ENCODE assay signal across 8 cellular contexts in genomic region chr15:92914103-92914499, GRCh38. TPM values are rescaled to one million over a fixed set of nuclear protein-coding genes. Genes with fewer than 3 reads are reported as not detected.
A peak's percentile ranks its signal among the peaks of the same experiment; 100 is the strongest.
DNase-seq lines count a peak whose midpoint lies in the region; ATAC-seq and TF ChIP-seq lines count a peak whose summit lies in the region.

No MANE protein-coding gene starts in this region.

- DNase-seq in left ventricle myocardium inferior (no peak), left cardiac atrium (no peak), body of pancreas (no peak), upper lobe of right lung (no peak), NCI-H2029 treated with DMSO at 0.1 percent for 48 hours (lab: John Stamatoyannopoulos, UW) (no peak)

- no peak for ATAC-seq in left cardiac atrium
- ATAC-seq in body of pancreas, result no peak
- no peak for ATAC-seq in upper lobe of right lung
- no peak for ATAC-seq in GM21526 (IDR thresholded peaks at IDR 0.05; ENCODE audit: low FRiP score, unreplicated experiment)
- no peak for ATAC-seq in GM21529 (IDR thresholded peaks at IDR 0.05; ENCODE audit: unreplicated experiment)

- intact Hi-C loops in left ventricle myocardium inferior (cut with micrococcal nuclease), result no loop called here
- intact Hi-C loops in left cardiac atrium (cut with DNase I), result no loop called here
- intact Hi-C loops in body of pancreas (cut with DNase I), result no loop called here
- intact Hi-C loops in upper lobe of right lung (cut with DNase I), result loop anchor here (10.0 kb wide), 1 partner anchor 109 kb away; no protein-coding TSS in a partner anchor

- H3K36me3 ChIP-seq in left ventricle myocardium inferior, result peaks cover 6% of the 10 kb centered on the region
- no peaks in the 10 kb centered on the region for H3K36me3 ChIP-seq in body of pancreas (replicated peaks in 1 of 2; ENCODE audit: insufficient read depth in 1 of 2, low read depth in 2 of 2)
- peaks cover 0 to 12% of the 10 kb centered on the region in 2 donors for H3K36me3 ChIP-seq in mucosa of rectum (ENCODE audit: control insufficient read depth in 2 of 2, insufficient read depth in 2 of 2, low read length in 2 of 2)
- peaks cover 6% of the 10 kb centered on the region for H3K36me3 ChIP-seq in upper lobe of right lung

- H3K9ac ChIP-seq in mucosa of rectum (ENCODE audit: low read depth in 1 of 2, low read length in 2 of 2), result peak overlapping the region in 1 of 2 donors; percentile 8

- H3K27me3 ChIP-seq in left ventricle myocardium inferior (ENCODE audit: low read depth) (no peaks in the 10 kb centered on the region), body of pancreas (no peaks in the 10 kb centered on the region), mucosa of rectum (ENCODE audit: control insufficient read depth in 2 of 2, insufficient read depth in 2 of 2, low read length in 2 of 2) (no peaks in the 10 kb centered on the region), upper lobe of right lung (no peaks in the 10 kb centered on the region)

- H3K27ac ChIP-seq in left ventricle myocardium inferior (replicated peaks) (peak overlapping the region; percentile 86), body of pancreas (peak overlapping the region in 3 of 4 donors; percentile 2 to 92 (median 28)), mucosa of rectum (ENCODE audit: low read depth in 2 of 2, low read length in 2 of 2) (peak overlapping the region; percentile 65 to 88), upper lobe of right lung (peak overlapping the region; percentile 47)

- H3K4me1 ChIP-seq in left ventricle myocardium inferior, result peaks cover 94% of the 10 kb centered on the region
- H3K4me1 ChIP-seq in body of pancreas, result peaks cover 92% of the 10 kb centered on the region
- peaks cover 40 to 48% of the 10 kb centered on the region in 2 donors for H3K4me1 ChIP-seq in mucosa of rectum (ENCODE audit: control insufficient read depth in 2 of 2, insufficient read depth in 2 of 2, low read length in 2 of 2)
- H3K4me1 ChIP-seq in upper lobe of right lung, result peaks cover 96% of the 10 kb centered on the region

- H3K9me3 ChIP-seq in left ventricle myocardium inferior (replicated peaks) (no peaks in the 10 kb centered on the region), body of pancreas (no peaks in the 10 kb centered on the region), mucosa of rectum (ENCODE audit: control insufficient read depth in 2 of 2, low read length in 2 of 2) (no peaks in the 10 kb centered on the region), upper lobe of right lung (no peaks in the 10 kb centered on the region)

- 24 to 43% methylated on average over 1 of the region's 1 CpG for WGBS in body of pancreas, 2 donors

- no peak for TF ChIP-seq POLR2A in body of pancreas (IDR thresholded peaks at IDR 0.05)

- no peak overlapping the region for H3K4me3 ChIP-seq in left ventricle myocardium inferior
- H3K4me3 ChIP-seq in body of pancreas, result no peak overlapping the region
- H3K4me3 ChIP-seq in mucosa of rectum (ENCODE audit: low read length in 2 of 2), result no peak overlapping the region
- H3K4me3 ChIP-seq in upper lobe of right lung, result peak overlapping the region; percentile 2

- no peak for TF ChIP-seq CTCF in left ventricle myocardium inferior (IDR thresholded peaks at IDR 0.05; ENCODE audit: borderline replicate concordance)
- no peak for TF ChIP-seq CTCF in body of pancreas (IDR thresholded peaks at IDR 0.05)
- TF ChIP-seq CTCF in upper lobe of right lung (IDR thresholded peaks at IDR 0.05), result no peak

RNA-seq across cellular contexts. Expression of gene CHD2, which starts 14.0 kb away (rescaled TPM):
- 41.3 TPM for total RNA-seq in left ventricle myocardium inferior
- 10 to 100 TPM; 59.8 to 63.2 TPM for total RNA-seq in left cardiac atrium
- 10 to 100 TPM; 63.9 to 70.0 TPM for total RNA-seq in body of pancreas
- 161 TPM for total RNA-seq in upper lobe of right lung

Comparison
In these comparisons a context has a peak if more than half of its experiments do, and no peak if none do; other contexts are left out.
1. H3K27ac ChIP-seq: peak in every context shown above with its lines; median percentile 86 in left ventricle myocardium inferior; 76 in mucosa of rectum; 47 in upper lobe of right lung; 28 in body of pancreas.